Comparison of ENCODE assay signal across 12 cellular contexts in the genomic region with DNA sequence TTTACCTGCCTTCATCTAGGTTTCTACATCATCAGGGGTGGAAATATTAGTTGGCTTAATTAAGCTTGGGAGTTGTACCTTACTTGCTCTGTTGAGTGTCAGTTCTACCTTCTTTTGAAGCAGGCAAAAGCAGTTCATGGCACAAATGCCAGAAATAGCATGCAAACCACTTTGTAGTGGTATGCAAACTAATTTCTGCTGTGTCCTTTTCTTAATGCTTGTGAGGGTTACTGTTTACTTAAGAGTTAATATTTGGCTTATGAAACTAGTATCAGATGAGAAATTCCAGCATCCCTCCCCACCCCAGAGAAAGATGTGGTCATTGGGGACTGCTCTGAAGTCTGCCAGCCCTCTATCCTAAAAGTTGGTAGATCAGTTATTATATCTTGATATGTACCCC. TPM values are rescaled to one million over a fixed set of nuclear protein-coding genes. Genes with fewer than 3 reads are reported as not detected.
DNase-seq lines count a peak whose midpoint lies in the region; ATAC-seq and TF ChIP-seq lines count a peak whose summit lies in the region.
"Had no signal": no experiment of that assay in that cellular context is flagged by ENCODE, and none has a peak within 500 bp of the region (broad histone marks: within the 10 kb centered on the region; RNA-seq: fewer than 3 reads in every experiment).

No MANE protein-coding gene starts in this region.

- H3K4me1 Mint-ChIP-seq in stimulated activated effector memory CD8-positive, alpha-beta T cell treated with anti-CD3 and anti-CD28 coated beads, Interleukin-12 subunit alpha, Interleukin-12 subunit beta, amount 100 ng/mL, for 72 hours: peaks cover 51% of the 10 kb centered on the region

- DNase-seq in NCI-H526 (lab: John Stamatoyannopoulos, UW) (peak; percentile 35 to 62), HPDE6-E6E7 (ENCODE audit: extremely low spot score) (no peak), prostate gland (ENCODE audit: low spot score) (no peak)
- no peak for DNase-seq in stimulated activated effector memory CD8-positive, alpha-beta T cell treated with anti-CD3 and anti-CD28 coated beads, Interleukin-12 subunit alpha, Interleukin-12 subunit beta, amount 100 ng/mL, for 72 hours (ENCODE audit: low spot score in 2 of 2)
- DNase-seq: amygdala, kidney, NCI-H345, substantia nigra had no signal

- H3K4me3 Mint-ChIP-seq in stimulated activated effector memory CD8-positive, alpha-beta T cell treated with anti-CD3 and anti-CD28 coated beads, Interleukin-12 subunit alpha, Interleukin-12 subunit beta, amount 100 ng/mL, for 72 hours: no peak overlapping the region

- H3K27me3 ChIP-seq in prostate gland (replicated peaks; ENCODE audit: insufficient read depth): no peaks in the 10 kb centered on the region
- H3K27me3 ChIP-seq: gastroesophageal sphincter had no signal

- ATAC-seq in GM18909 (IDR thresholded peaks at IDR 0.05; ENCODE audit: poor library complexity, unreplicated experiment) (peak; percentile 60), HG02678 (IDR thresholded peaks at IDR 0.05; ENCODE audit: unreplicated experiment) (peak; percentile 52), GM19455 (IDR thresholded peaks at IDR 0.05; ENCODE audit: unreplicated experiment) (no peak)
- ATAC-seq in stimulated activated effector memory CD8-positive, alpha-beta T cell treated with anti-CD3 and anti-CD28 coated beads, Interleukin-12 subunit alpha, Interleukin-12 subunit beta, amount 100 ng/mL, for 72 hours: no peak
- ATAC-seq: gastroesophageal sphincter had no signal

- intact Hi-C loops in prostate gland (cut with DNase I): no loop called here

- H3K36me3 ChIP-seq in prostate gland: no peaks in the 10 kb centered on the region
- H3K36me3 ChIP-seq: gastroesophageal sphincter had no signal

- H3K9me3 Mint-ChIP-seq in stimulated activated effector memory CD8-positive, alpha-beta T cell treated with anti-CD3 and anti-CD28 coated beads, Interleukin-12 subunit alpha, Interleukin-12 subunit beta, amount 100 ng/mL, for 72 hours: no peaks in the 10 kb centered on the region

- no peak overlapping the region for H3K4me3 ChIP-seq in prostate gland
- H3K4me3 ChIP-seq: gastroesophageal sphincter had no signal

- no peak overlapping the region for H3K27ac ChIP-seq in prostate gland
- H3K27ac ChIP-seq: gastroesophageal sphincter had no signal

- TF ChIP-seq CTCF in prostate gland (IDR thresholded peaks at IDR 0.05): no peak

- peak overlapping the region; percentile 2 for H3K27ac Mint-ChIP-seq in stimulated activated effector memory CD8-positive, alpha-beta T cell treated with anti-CD3 and anti-CD28 coated beads, Interleukin-12 subunit alpha, Interleukin-12 subunit beta, amount 100 ng/mL, for 72 hours

- TF ChIP-seq POLR2A in prostate gland (IDR thresholded peaks at IDR 0.05): no peak

- no peaks in the 10 kb centered on the region for H3K36me3 Mint-ChIP-seq in stimulated activated effector memory CD8-positive, alpha-beta T cell treated with anti-CD3 and anti-CD28 coated beads, Interleukin-12 subunit alpha, Interleukin-12 subunit beta, amount 100 ng/mL, for 72 hours

- H3K4me1 ChIP-seq in prostate gland (replicated peaks): no peaks in the 10 kb centered on the region

- no peaks in the 10 kb centered on the region for H3K9me3 ChIP-seq in prostate gland
- H3K9me3 ChIP-seq: gastroesophageal sphincter had no signal

RNA-seq across cellular contexts. Expression of gene ATP2C1, which starts 7.1 kb away (rescaled TPM):
- 100 to 1,000 TPM; 123 to 158 TPM for total RNA-seq in prostate gland

Comparison
In these comparisons a context has a peak if more than half of its experiments do, and no peak if none do; other contexts are left out.
1. ATAC-seq: peak in GM18909 (single experiment) and HG02678 (single experiment); none in stimulated activated effector memory CD8-positive, alpha-beta T cell treated with anti-CD3 and anti-CD28 coated beads, Interleukin-12 subunit alpha, Interleukin-12 subunit beta, amount 100 ng/mL, for 72 hours (single experiment) and GM19455 (single experiment).
2. DNase-seq: peak in NCI-H526 (2 of 2); none in stimulated activated effector memory CD8-positive, alpha-beta T cell treated with anti-CD3 and anti-CD28 coated beads, Interleukin-12 subunit alpha, Interleukin-12 subunit beta, amount 100 ng/mL, for 72 hours (0 of 2), HPDE6-E6E7 (single experiment) and prostate gland (single experiment).